11 cellular contexts compared by ENCODE assay signal in the genomic region with DNA sequence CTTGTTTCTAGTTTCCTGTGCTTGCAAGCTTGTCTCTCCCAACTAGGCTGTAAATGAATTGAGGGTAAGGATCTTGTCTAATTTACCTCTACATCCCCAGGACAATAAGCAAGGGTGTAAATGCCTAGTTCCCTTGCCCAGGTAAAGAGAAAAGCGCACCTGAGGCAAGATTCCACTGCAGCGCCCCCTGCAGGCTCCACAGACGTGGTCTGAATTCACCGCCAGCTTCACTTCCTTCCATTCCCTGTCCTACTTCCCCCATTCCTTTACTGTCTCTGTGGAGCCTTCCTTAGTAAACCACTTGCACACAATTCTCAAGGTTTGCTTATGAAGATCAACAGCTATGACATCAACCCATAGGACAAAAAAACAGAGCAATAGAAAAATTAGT. TPM values are rescaled to one million over a fixed set of nuclear protein-coding genes. Genes with fewer than 3 reads are reported as not detected.
DNase-seq lines count a peak whose midpoint lies in the region; ATAC-seq, FAIRE-seq and TF ChIP-seq lines count a peak whose summit lies in the region.
"Had no signal": no experiment of that assay in that cellular context is flagged by ENCODE, and none has a peak within 500 bp of the region (broad histone marks: within the 10 kb centered on the region; RNA-seq: fewer than 3 reads in every experiment).

No MANE protein-coding gene starts in this region.

- CTCF ChIA-PET in SK-N-SH (lab: Yijun Ruan, JAX), result interaction anchor here (0.6 to 4.8 kb wide), 10 partner anchors 9 to 460 kb away, joined by 3 to 45 read pairs (median 4); no protein-coding TSS in a partner anchor

- no peaks in the 10 kb centered on the region for H4K20me1 ChIP-seq in SK-N-SH (ENCODE audit: insufficient read depth)
- no peaks in the 10 kb centered on the region for H4K20me1 ChIP-seq in H9 (ENCODE audit: control insufficient read depth, insufficient read depth, insufficient read length)
- H4K20me1 ChIP-seq in osteoblast (ENCODE audit: insufficient read depth, low read length), result no peaks in the 10 kb centered on the region

- no peaks in the 10 kb centered on the region for H3K4me1 Mint-ChIP-seq in H9
- H3K4me1 Mint-ChIP-seq: central memory CD8-positive, alpha-beta T cell had no signal

- no peak overlapping the region for H3K27ac Mint-ChIP-seq in H9

- H3K27ac ChIP-seq in SK-N-SH (ENCODE audit: low read depth in 2 of 2, low read length in 1 of 2) (no peak overlapping the region), H9 (ENCODE audit: insufficient read length, low read depth, low read length) (no peak overlapping the region), osteoblast (ENCODE audit: low read depth, low read length) (no peak overlapping the region)
- H3K27ac ChIP-seq: SJSA1 had no signal

- H3K14ac ChIP-seq in H9 (ENCODE audit: insufficient read depth, low read length), result no peak overlapping the region

- POLR2A ChIA-PET in SK-N-SH (lab: Yijun Ruan, JAX), result no interaction called here

- H4K5ac ChIP-seq in H9 (ENCODE audit: insufficient read length, low read depth, low read length), result no peak overlapping the region

- ATAC-seq in SK-N-SH treated with all-trans-retinoic acid at 6 μM for 48 hours (no peak), HG03354 (IDR thresholded peaks at IDR 0.05; ENCODE audit: poor library complexity, severe bottlenecking, unreplicated experiment) (no peak)

- H3K79me2 ChIP-seq in SK-N-SH (ENCODE audit: insufficient read depth) (no peaks in the 10 kb centered on the region), H9 (ENCODE audit: insufficient read depth, low read length) (no peaks in the 10 kb centered on the region), osteoblast (ENCODE audit: insufficient read depth, low read length) (no peaks in the 10 kb centered on the region)

- H3K9me3 ChIP-seq in SK-N-SH (no peaks in the 10 kb centered on the region), H9 (ENCODE audit: control insufficient read depth, low read depth, low read length) (no peaks in the 10 kb centered on the region), osteoblast (ENCODE audit: low read depth, low read length) (no peaks in the 10 kb centered on the region)
- H3K9me3 ChIP-seq: SJSA1 had no signal

- no peak overlapping the region for H3K23ac ChIP-seq in H9 (ENCODE audit: insufficient read length, low read depth, low read length)

- H2BK5ac ChIP-seq in H9 (ENCODE audit: insufficient read length, low read length), result no peak overlapping the region

- H3K4me1 ChIP-seq in SK-N-SH (ENCODE audit: control insufficient read depth in 1 of 2, insufficient read depth in 2 of 2, low read depth in 1 of 2, low read length in 1 of 2), result peaks cover 0 to 21% of the 10 kb centered on the region in 2 experiments; a peak in 1 of 4 replicates
- no peaks in the 10 kb centered on the region for H3K4me1 ChIP-seq in H9 (ENCODE audit: insufficient read depth, low read length)
- peaks cover 28% of the 10 kb centered on the region for H3K4me1 ChIP-seq in osteoblast (ENCODE audit: insufficient read depth, low read length)

- H3K27me3 ChIP-seq in SK-N-SH (ENCODE audit: insufficient read depth) (no peaks in the 10 kb centered on the region), H9 (ENCODE audit: insufficient read depth, low read length) (no peaks in the 10 kb centered on the region), bronchial epithelial cell (ENCODE audit: control insufficient read depth, insufficient read depth, low read length) (no peaks in the 10 kb centered on the region), osteoblast (ENCODE audit: insufficient read depth, low read length) (no peaks in the 10 kb centered on the region)
- H3K27me3 ChIP-seq: SJSA1 had no signal

- H3K9me2 ChIP-seq in SK-N-SH, result no peaks in the 10 kb centered on the region

- TF ChIP-seq CTCF in SK-N-SH (IDR thresholded peaks at IDR 0.05), result peak; percentile 56
- TF ChIP-seq CTCF in H9 (conservative IDR thresholded peaks at IDR 0.05), result peak; percentile 90
- TF ChIP-seq CTCF in bronchial epithelial cell (IDR thresholded peaks at IDR 0.05; ENCODE audit: insufficient read depth, low read length, severe bottlenecking), result peak; percentile 63
- TF ChIP-seq CTCF in osteoblast (IDR thresholded peaks at IDR 0.05; ENCODE audit: extremely low read depth, low read depth, low read length), result peak; percentile 16

- no peak overlapping the region for H4K8ac ChIP-seq in H9 (replicated peaks; ENCODE audit: insufficient read length, low read depth, low read length)

- H3K56ac ChIP-seq in H9 (ENCODE audit: insufficient read length, low read depth, low read length), result no peak overlapping the region

- no peak overlapping the region for H2BK20ac ChIP-seq in H9 (ENCODE audit: low read depth, low read length, poor library complexity, severe bottlenecking)

- TF ChIP-seq RAD21 in SK-N-SH (IDR thresholded peaks at IDR 0.05; ENCODE audit: low read length), result no peak

- H2BK120ac ChIP-seq in H9 (ENCODE audit: low read depth, low read length, poor library complexity, severe bottlenecking), result no peak overlapping the region

- H2BK15ac ChIP-seq in H9 (ENCODE audit: low read depth, low read length), result no peak overlapping the region

- no peaks in the 10 kb centered on the region for H3K79me1 ChIP-seq in H9 (ENCODE audit: insufficient read depth, low read depth, low read length, poor library complexity, severe bottlenecking)

- no peak overlapping the region for H2AK5ac ChIP-seq in H9 (ENCODE audit: insufficient read length, low read length)

- no peaks in the 10 kb centered on the region; the same call in 1 of the 2 replicates for H3K27me3 Mint-ChIP-seq in H9 (ENCODE audit: low read depth)

- no peaks in the 10 kb centered on the region for H3K36me3 Mint-ChIP-seq in H9 (ENCODE audit: insufficient read depth in 1 of 3, low read depth in 3 of 3)

- no peaks in the 10 kb centered on the region for H3K23me2 ChIP-seq in H9 (ENCODE audit: insufficient read length, low read depth, low read length, poor library complexity, severe bottlenecking)

- peaks cover 12% of the 10 kb centered on the region for H3F3A ChIP-seq in SK-N-SH (replicated peaks; ENCODE audit: insufficient read depth)

- WGBS in SK-N-SH (ENCODE audit: low lambda C conversion rate), result 78% methylated on average over 4 of the region's 4 CpGs
- no CpG with 5 or more reads among the region's 4 CpGs for WGBS in H9 (ENCODE audit: extremely low coverage, insufficient read length, low lambda C conversion rate)

- no peak for FAIRE-seq in bronchial epithelial cell (lab: Jason Lieb, UNC)

- no peak for TF ChIP-seq EP300 in SK-N-SH (IDR thresholded peaks at IDR 0.05; ENCODE audit: borderline replicate concordance in 1 of 2, low read depth in 1 of 2, low read length in 1 of 2)

- no peaks in the 10 kb centered on the region; a peak in 1 of 5 replicates for H3K9me3 Mint-ChIP-seq in H9
- H3K9me3 Mint-ChIP-seq: central memory CD8-positive, alpha-beta T cell had no signal

- H3K4me2 ChIP-seq in SK-N-SH (no peak overlapping the region), H9 (ENCODE audit: insufficient read depth, insufficient read length, low read length) (no peak overlapping the region), osteoblast (ENCODE audit: insufficient read depth, low read length) (no peak overlapping the region)

- no peak overlapping the region for H3K4me3 Mint-ChIP-seq in H9
- H3K4me3 Mint-ChIP-seq: central memory CD8-positive, alpha-beta T cell had no signal

- H3K9ac ChIP-seq in SK-N-SH (no peak overlapping the region), H9 (ENCODE audit: extremely low read depth, insufficient read length, low read length) (no peak overlapping the region)

- H2AFZ ChIP-seq in SK-N-SH (ENCODE audit: low read depth) (no peak overlapping the region), H9 (ENCODE audit: low read length) (no peak overlapping the region), osteoblast (ENCODE audit: low read length) (no peak overlapping the region)

- no peak overlapping the region for H3K18ac ChIP-seq in H9 (ENCODE audit: insufficient read length, low read depth, low read length)

- H4K91ac ChIP-seq in H9 (ENCODE audit: insufficient read length, low read depth, low read length), result no peak overlapping the region

- no peak overlapping the region for H3K4me3 ChIP-seq in SK-N-SH (ENCODE audit: low read depth in 2 of 2, low read length in 1 of 2)
- no peak overlapping the region for H3K4me3 ChIP-seq in bronchial epithelial cell (ENCODE audit: low read depth, low read length)
- no peak overlapping the region for H3K4me3 ChIP-seq in osteoblast (ENCODE audit: insufficient read depth, low read length)
- H3K4me3 ChIP-seq: SJSA1 had no signal

- no peak for DNase-seq in SK-N-SH
- DNase-seq in H9, result peak; percentile 62
- DNase-seq in bronchial epithelial cell (ENCODE audit: low read depth), result no peak
- DNase-seq in osteoblast (ENCODE audit: insufficient read length, low spot score, missing footprints), result no peak
- DNase-seq in NK-92 (lab: John Stamatoyannopoulos, UW; ENCODE audit: unreplicated experiment), result no peak
- no peak for DNase-seq in SIG-M5 treated with dmso at 0.1 percent for 504 hours (lab: John Stamatoyannopoulos, UW; ENCODE audit: unreplicated experiment)
- DNase-seq: NCI-H1417 had no signal

- H3T11ph ChIP-seq in H9 (ENCODE audit: low read length), result no peak overlapping the region

- no peaks in the 10 kb centered on the region for H3K36me3 ChIP-seq in SK-N-SH (replicated peaks in 1 of 2; ENCODE audit: control insufficient read depth in 1 of 2, insufficient read depth in 2 of 2, low read length in 1 of 2)
- no peaks in the 10 kb centered on the region for H3K36me3 ChIP-seq in bronchial epithelial cell (ENCODE audit: control insufficient read depth, insufficient read depth, low read length)
- no peaks in the 10 kb centered on the region for H3K36me3 ChIP-seq in osteoblast (ENCODE audit: insufficient read depth, low read length)
- H3K36me3 ChIP-seq: SJSA1 had no signal

- H2BK12ac ChIP-seq in H9 (ENCODE audit: insufficient read length, low read depth, low read length), result no peak overlapping the region

- no peak overlapping the region for H3K4ac ChIP-seq in H9 (ENCODE audit: low read depth, low read length)

TF ChIP-seq in SK-N-SH, 30 proteins besides CTCF, POLR2A, EP300 and RAD21 (continues in another document):
- TF ChIP-seq RFX5 (IDR thresholded peaks at IDR 0.05; ENCODE audit: low read length), result no peak
- TF ChIP-seq RXRA (IDR thresholded peaks at IDR 0.05; ENCODE audit: borderline replicate concordance, low read depth), result no peak

TF ChIP-seq in SK-N-SH treated with all-trans-retinoic acid at 6 μM for 48 hours, 23 proteins besides CTCF, POLR2A, EP300 and RAD21 (continues in another document):
- no peak for TF ChIP-seq TCF4 (CRISPR knock-in tag; IDR thresholded peaks at IDR 0.05; ENCODE audit: borderline replicate concordance)

RNA-seq across cellular contexts. Expression of a gene that starts 42.3 kb away (rescaled TPM):
- polyA plus RNA-seq in SK-N-SH (2012; rRNA removed), result 2.3 and 2.9 TPM in 2 replicates
- polyA plus RNA-seq in SK-N-SH (2012; cell fraction: cytosol; rRNA removed), result 3.7 and 3.8 TPM in 2 replicates
- 1.4 and 2.0 TPM in 2 replicates for polyA plus RNA-seq in SK-N-SH (2012; cell fraction: nucleus; rRNA removed)
- total RNA-seq in H9 (2021) (8.3 and 9.7 TPM in 2 replicates), bronchial epithelial cell (4.2 and 5.2 TPM in 2 replicates), osteoblast (2.1 and 2.5 TPM in 2 replicates)

Comparison
In these comparisons a context has a peak if more than half of its experiments do, and no peak if none do; other contexts are left out.
1. CTCF ChIP-seq: peak in every context shown above with its lines; median percentile 90 in H9; 63 in bronchial epithelial cell; 56 in SK-N-SH; 16 in osteoblast.